13 cellular contexts compared by ENCODE assay signal in genomic region chr3:129197341-129197740, GRCh38. TPM values are rescaled to one million over a fixed set of nuclear protein-coding genes. Genes with fewer than 3 reads are reported as not detected.
DNase-seq lines count a peak whose midpoint lies in the region; ATAC-seq and TF ChIP-seq lines count a peak whose summit lies in the region.
"Had no signal": no experiment of that assay in that cellular context is flagged by ENCODE, and none has a peak within 500 bp of the region (broad histone marks: within the 10 kb centered on the region; RNA-seq: fewer than 3 reads in every experiment).

No MANE protein-coding gene starts in this region.

- H3K4me3 ChIP-seq in BLaER1 (no peak overlapping the region), OCI-LY7 (ENCODE audit: low read depth, low read length, poor library complexity, severe bottlenecking) (no peak overlapping the region), esophagus squamous epithelium (no peak overlapping the region), prostate gland (no peak overlapping the region)

- H3K79me2 ChIP-seq in OCI-LY7 (ENCODE audit: insufficient read depth, low read depth, low read length) = no peaks in the 10 kb centered on the region

- no peak overlapping the region for H2AFZ ChIP-seq in OCI-LY7 (ENCODE audit: low read length)

- no peaks in the 10 kb centered on the region for H3K9me2 ChIP-seq in OCI-LY7 (ENCODE audit: insufficient read depth, low read length)

- DNase-seq in OCI-LY7 (ENCODE audit: low spot score) (no peak), esophagus squamous epithelium (lab: John Stamatoyannopoulos, UW) (no peak), prostate gland (ENCODE audit: low spot score) (peak; percentile 77), cerebellum (ENCODE audit: low spot score) (no peak), SIG-M5 (lab: John Stamatoyannopoulos, UW) (no peak)
- DNase-seq: activated CD4-positive, alpha-beta T cell treated with anti-CD3 and anti-CD28 coated beads for 36 hours; AML-193; MV-4-11; NCI-H524 had no signal

- H3K27ac ChIP-seq in BLaER1 (no peak overlapping the region), OCI-LY7 (ENCODE audit: low read depth, low read length, poor library complexity, severe bottlenecking) (no peak overlapping the region), esophagus squamous epithelium (peak overlapping the region; percentile 71 to 82 (median 80)), prostate gland (peak overlapping the region; percentile 12 to 50)

- BruUV-seq in OCI-LY7 (replicated peaks; lab: Mats Ljungman, UMichigan) = no TSS peak

- WGBS in esophagus squamous epithelium, 2 donors = 63 to 79% methylated on average over 1 of the region's 1 CpG
- 89% methylated on average over 1 of the region's 1 CpG for whole genome bisulfite sequencing in prostate gland

- ATAC-seq in HG03354 (IDR thresholded peaks at IDR 0.05; ENCODE audit: poor library complexity, severe bottlenecking, unreplicated experiment) (no peak), GM21526 (IDR thresholded peaks at IDR 0.05; ENCODE audit: low FRiP score, unreplicated experiment) (no peak)
- ATAC-seq: activated CD4-positive, alpha-beta T cell treated with anti-CD3 and anti-CD28 coated beads for 36 hours; natural killer cell treated with Interleukin-12 subunit alpha and Interleukin-12 subunit beta and Interleukin-15 and Interleukin-18, amount 100 ng/mL, for 72 hours had no signal

- H3K4me1 ChIP-seq in BLaER1 = peaks cover 27% of the 10 kb centered on the region
- H3K4me1 ChIP-seq in OCI-LY7 (ENCODE audit: insufficient read depth, low read length, poor library complexity, severe bottlenecking) = peaks cover 18% of the 10 kb centered on the region
- peaks cover 26 to 34% (median 27%) of the 10 kb centered on the region in 3 donors for H3K4me1 ChIP-seq in esophagus squamous epithelium
- peaks cover 7% of the 10 kb centered on the region for H3K4me1 ChIP-seq in prostate gland (replicated peaks)

- H4K20me1 ChIP-seq in BLaER1 = no peaks in the 10 kb centered on the region
- H4K20me1 ChIP-seq in OCI-LY7 (ENCODE audit: insufficient read depth, low read length) = no peaks in the 10 kb centered on the region

- peak overlapping the region; percentile 5; the same call in 1 of the 2 replicates for H3K9ac ChIP-seq in BLaER1

- no peaks in the 10 kb centered on the region for H3K27me3 ChIP-seq in BLaER1
- no peaks in the 10 kb centered on the region for H3K27me3 ChIP-seq in esophagus squamous epithelium
- H3K27me3 ChIP-seq in prostate gland (replicated peaks; ENCODE audit: insufficient read depth) = no peaks in the 10 kb centered on the region

- POLR2A ChIA-PET in OCI-LY7 (lab: Charles Lee) = interaction anchor here (1.1 kb wide), 2 partner anchors 15 to 33 kb away, joined by 3 read pairs; no protein-coding TSS in a partner anchor

- H3K4me2 ChIP-seq in BLaER1 (peak overlapping the region; percentile 53), OCI-LY7 (ENCODE audit: low read length) (peak overlapping the region; percentile 9; the same call in 1 of the 2 replicates)

- intact Hi-C loops in OCI-LY7 (cut with micrococcal nuclease; ENCODE audit: unreplicated experiment) (no loop called here), esophagus squamous epithelium (cut with DNase I) (no loop called here), prostate gland (cut with DNase I) (no loop called here)

- TF ChIP-seq CTCF in OCI-LY7 (conservative IDR thresholded peaks at IDR 0.05; ENCODE audit: low read length) (no peak), esophagus squamous epithelium (IDR thresholded peaks at IDR 0.05) (no peak), prostate gland (IDR thresholded peaks at IDR 0.05) (no peak)

- CTCF ChIA-PET in OCI-LY7 (lab: Charles Lee; ENCODE audit: unreplicated experiment) = no interaction called here

- H3K9me3 ChIP-seq in BLaER1 (no peaks in the 10 kb centered on the region), OCI-LY7 (ENCODE audit: low read length) (no peaks in the 10 kb centered on the region), esophagus squamous epithelium (no peaks in the 10 kb centered on the region), prostate gland (no peaks in the 10 kb centered on the region)

- H3K36me3 ChIP-seq in BLaER1 (no peaks in the 10 kb centered on the region), OCI-LY7 (ENCODE audit: insufficient read depth, low read length) (no peaks in the 10 kb centered on the region), esophagus squamous epithelium (no peaks in the 10 kb centered on the region), prostate gland (no peaks in the 10 kb centered on the region)

- TF ChIP-seq POLR2A in esophagus squamous epithelium (IDR thresholded peaks at IDR 0.05) (no peak), prostate gland (IDR thresholded peaks at IDR 0.05) (no peak)

RNA-seq across cellular contexts. Expression of gene CNBP, which starts 13.6 kb away (rescaled TPM):
- 336 and 350 TPM in 2 replicates for total RNA-seq in OCI-LY7 (2014; rRNA removed; shearing (Covaris generic))
- 322 and 324 TPM in 2 replicates for total RNA-seq in OCI-LY7 (2022)
- 100 to 1,000 TPM; 209 to 435 (median 293) TPM for total RNA-seq in esophagus squamous epithelium
- 100 to 1,000 TPM; 339 to 523 TPM for total RNA-seq in prostate gland
- total RNA-seq in cerebellum = 127 TPM

RNA-seq across cellular contexts. Expression of gene ISY1, which starts 36.5 kb away (rescaled TPM):
- 34.5 and 40.3 TPM in 2 replicates for total RNA-seq in OCI-LY7 (2014; rRNA removed; shearing (Covaris generic))
- 54.9 and 62.1 TPM in 2 replicates for total RNA-seq in OCI-LY7 (2022)
- total RNA-seq in esophagus squamous epithelium = 10 to 100 TPM in 3 of 4 donors, 1 to 10 TPM in 1; 6.0 to 26.3 (median 19.6) TPM
- 10 to 100 TPM; 22.3 to 29.1 TPM for total RNA-seq in prostate gland
- total RNA-seq in cerebellum = 11.2 TPM

RNA-seq across cellular contexts. Expression of gene COPG1, which starts 52.1 kb away (rescaled TPM):
- 91.9 and 135 TPM in 2 replicates for total RNA-seq in OCI-LY7 (2014; rRNA removed; shearing (Covaris generic))
- total RNA-seq in OCI-LY7 (2022) (174 and 182 TPM in 2 replicates), esophagus squamous epithelium (100 to 1,000 TPM in 2 of 4 donors, 10 to 100 TPM in 2; 68.3 to 121 (median 104) TPM), prostate gland (100 to 1,000 TPM; 143 to 220 TPM), cerebellum (70.9 TPM)

Comparison
In these comparisons a context has a peak if more than half of its experiments do, and no peak if none do; other contexts are left out.
1. H3K27ac ChIP-seq: peak in esophagus squamous epithelium (4 of 4) and prostate gland (2 of 2); none in BLaER1 (single experiment) and OCI-LY7 (single experiment).